In genomic region chr1:21645550-21645949, GRCh38 we compare ENCODE assay signal across 1 cellular context.
TF ChIP-seq lines count a peak whose summit lies in the region.

No MANE protein-coding gene starts in this region.

TF ChIP-seq in SK-N-SH, 30 proteins besides CTCF, POLR2A, EP300 and RAD21 (continued from another document):
- TF ChIP-seq EZH2phosphoT487 (IDR thresholded peaks at IDR 0.05; ENCODE audit: borderline replicate concordance, low read depth) (no peak), FOXM1 (IDR thresholded peaks at IDR 0.05; ENCODE audit: low read depth) (no peak), USF2 (IDR thresholded peaks at IDR 0.05; ENCODE audit: borderline replicate concordance, low read depth, low read length) (no peak), ZBTB33 (IDR thresholded peaks at IDR 0.05; ENCODE audit: borderline replicate concordance, low read depth) (no peak), GABPA (IDR thresholded peaks at IDR 0.05; ENCODE audit: low read depth) (no peak), TAF1 (IDR thresholded peaks at IDR 0.05; ENCODE audit: borderline replicate concordance, low read depth, low read length) (no peak)
